Comparison of ENCODE assay signal across 8 cellular contexts in the genomic region with DNA sequence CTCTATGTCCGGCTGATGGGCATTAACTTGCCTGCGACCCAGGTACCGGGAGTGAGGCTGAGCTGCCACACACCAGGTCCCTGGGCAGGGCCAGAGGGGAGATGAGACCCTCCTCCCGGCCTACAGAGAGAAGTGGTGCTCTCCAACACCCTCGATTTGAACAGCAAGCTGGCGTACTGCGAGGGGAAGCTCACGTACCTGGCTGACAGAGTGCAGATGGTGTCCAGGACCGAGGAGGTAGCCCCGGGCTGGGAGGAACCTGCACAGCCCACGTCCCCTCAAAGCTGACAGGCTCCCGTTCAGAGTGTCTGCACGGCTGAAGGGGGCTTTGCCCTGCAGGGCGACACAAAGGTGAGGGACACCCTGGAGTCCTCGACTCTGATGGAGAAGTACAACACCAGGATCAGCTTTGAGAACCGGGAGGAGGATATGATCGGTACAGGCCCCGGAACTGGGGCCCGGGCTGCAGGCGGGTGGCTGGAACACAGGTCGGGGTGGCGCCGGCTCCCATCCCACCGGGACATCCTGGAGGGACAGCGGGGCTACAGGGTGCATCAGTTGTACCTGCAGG. TPM values are rescaled to one million over a fixed set of nuclear protein-coding genes. Genes with fewer than 3 reads are reported as not detected.
A peak's percentile ranks its signal among the peaks of the same experiment; 100 is the strongest.
DNase-seq lines count a peak whose midpoint lies in the region; ATAC-seq and TF ChIP-seq lines count a peak whose summit lies in the region.

No MANE protein-coding gene starts in this region.

- TF ChIP-seq RAD21 in SK-N-SH (IDR thresholded peaks at IDR 0.05; ENCODE audit: low read length) = no peak

- no peaks in the 10 kb centered on the region for H3K9me3 ChIP-seq in SK-N-SH
- no peaks in the 10 kb centered on the region for H3K9me3 ChIP-seq in psoas muscle

- peaks cover 23% of the 10 kb centered on the region for H4K20me1 ChIP-seq in SK-N-SH (ENCODE audit: insufficient read depth)

- intact Hi-C loops in psoas muscle (cut with DNase I) = loop anchor here in 1 of 2 donors (1.0 kb wide), 1 partner anchor 15 kb away; the partner anchor contains the start of gene TMEM141

- ATAC-seq in psoas muscle = peak in 3 of 4 donors; percentile 2 to 6 (median 4)

- no peaks in the 10 kb centered on the region for H3K9me2 ChIP-seq in SK-N-SH

- H3K79me2 ChIP-seq in SK-N-SH (ENCODE audit: insufficient read depth) = peaks cover 38% of the 10 kb centered on the region

- H3K4me1 ChIP-seq in SK-N-SH (ENCODE audit: control insufficient read depth in 1 of 2, insufficient read depth in 2 of 2, low read depth in 1 of 2, low read length in 1 of 2) (peaks cover 20 to 22% of the 10 kb centered on the region in 2 experiments; a peak in 3 of 4 replicates), psoas muscle (peaks cover 36% of the 10 kb centered on the region)

- CTCF ChIA-PET in SK-N-SH (lab: Yijun Ruan, JAX) = interaction anchor here (0.9 to 2.3 kb wide), 7 partner anchors 8 to 222 kb away, joined by 3 to 15 read pairs (median 4); partner anchors contain the start of gene AJM1

- H3K4me2 ChIP-seq in SK-N-SH = peak overlapping the region; percentile 96

- DNase-seq in GM06990 (ENCODE audit: extremely low read depth, insufficient read length) (no peak), SK-N-SH (no peak), fibroblast of the aortic adventitia (ENCODE audit: low read depth) (no peak), psoas muscle (no peak), NCI-H774 (lab: John Stamatoyannopoulos, UW) (no peak), D341Med (ENCODE audit: low spot score) (no peak), T1000 (lab: John Stamatoyannopoulos, UW) (no peak), Kasumi-1 (lab: John Stamatoyannopoulos, UW) (no peak)

- H2AFZ ChIP-seq in SK-N-SH (ENCODE audit: low read depth) = 0 out of 2 replicates have a peak overlapping the region, but pooled peaks have one; percentile 79

- no peaks in the 10 kb centered on the region for H3F3A ChIP-seq in SK-N-SH (replicated peaks; ENCODE audit: insufficient read depth)

- POLR2A ChIA-PET in SK-N-SH (lab: Yijun Ruan, JAX) = interaction anchor here (0.7 to 3.2 kb wide), 4 partner anchors 8 to 41 kb away, joined by 3 to 10 read pairs (median 4); partner anchors contain the start of gene AJM1

- TF ChIP-seq CTCF in GM06990 (IDR thresholded peaks at IDR 0.05; ENCODE audit: insufficient read depth, low read length, poor library complexity, severe bottlenecking) (no peak), SK-N-SH (IDR thresholded peaks at IDR 0.05) (no peak), fibroblast of the aortic adventitia (IDR thresholded peaks at IDR 0.05; ENCODE audit: insufficient read depth, low read length) (no peak), psoas muscle (IDR thresholded peaks at IDR 0.05) (no peak)

- no peak for TF ChIP-seq EP300 in SK-N-SH (IDR thresholded peaks at IDR 0.05; ENCODE audit: borderline replicate concordance in 1 of 2, low read depth in 1 of 2, low read length in 1 of 2)

- WGBS in SK-N-SH (ENCODE audit: low lambda C conversion rate) = 50% methylated on average over 14 of the region's 25 CpGs
- WGBS in psoas muscle, 3 donors = 71 to 78% (median 74%) methylated on average over 25 of the region's 25 CpGs

- H3K4me3 ChIP-seq in GM06990 (replicated peaks; ENCODE audit: low read depth, low read length) (peak overlapping the region; percentile 74), SK-N-SH (ENCODE audit: low read depth in 2 of 2, low read length in 1 of 2) (peak overlapping the region; percentile 79 to 96), fibroblast of the aortic adventitia (ENCODE audit: low read depth, low read length) (peak overlapping the region; percentile 75), psoas muscle (peak overlapping the region; percentile 94)

- peak overlapping the region; percentile 69 for H3K9ac ChIP-seq in SK-N-SH

- no peaks in the 10 kb centered on the region; the same call in none of the 2 replicates for H3K36me3 ChIP-seq in GM06990 (ENCODE audit: control insufficient read depth, insufficient read depth, low read length)
- H3K36me3 ChIP-seq in SK-N-SH (replicated peaks in 1 of 2; ENCODE audit: control insufficient read depth in 1 of 2, insufficient read depth in 2 of 2, low read length in 1 of 2) = peaks cover 8 to 17% of the 10 kb centered on the region in 2 experiments
- H3K36me3 ChIP-seq in psoas muscle (ENCODE audit: insufficient read depth in 1 of 2, low read depth in 1 of 2) = peaks cover 0 to 10% of the 10 kb centered on the region in 2 donors

- no peaks in the 10 kb centered on the region for H3K27me3 ChIP-seq in GM06990 (replicated peaks; ENCODE audit: control insufficient read depth, insufficient read depth, low read length)
- H3K27me3 ChIP-seq in SK-N-SH (ENCODE audit: insufficient read depth) = no peaks in the 10 kb centered on the region
- H3K27me3 ChIP-seq in psoas muscle (ENCODE audit: insufficient read depth in 3 of 3, low read length in 2 of 3) = peaks cover 0 to 2% (median 0%) of the 10 kb centered on the region in 3 donors

- H3K27ac ChIP-seq in SK-N-SH (ENCODE audit: low read depth in 2 of 2, low read length in 1 of 2) (peak overlapping the region in 1 of 2 experiments; percentile 86; a peak in 1 of 4 replicates), psoas muscle (peak overlapping the region; percentile 87)

TF ChIP-seq in SK-N-SH, 30 proteins besides CTCF, POLR2A, EP300 and RAD21:
- TF ChIP-seq NFIC (IDR thresholded peaks at IDR 0.05; ENCODE audit: borderline replicate concordance) = no peak
- TF ChIP-seq USF1 (IDR thresholded peaks at IDR 0.05; ENCODE audit: borderline replicate concordance, low read depth) = no peak

RNA-seq across cellular contexts. Expression of gene RABL6, which starts 1.0 kb away (rescaled TPM):
- polyA plus RNA-seq in SK-N-SH (2012; rRNA removed) (40.0 and 43.6 TPM in 2 replicates), psoas muscle (10 to 100 TPM; 73.0 to 82.5 (median 75.4) TPM)
- polyA plus RNA-seq in SK-N-SH (2012; cell fraction: cytosol; rRNA removed) = 22.2 and 30.4 TPM in 2 replicates
- 73.9 and 90.1 TPM in 2 replicates for polyA plus RNA-seq in SK-N-SH (2012; cell fraction: nucleus; rRNA removed)
- total RNA-seq in fibroblast of the aortic adventitia (ENCODE audit: low replicate concordance) (49.8 and 62.0 TPM in 2 replicates), psoas muscle (10 to 100 TPM; 74.4 to 90.5 (median 88.3) TPM)

RNA-seq across cellular contexts. Expression of gene CCDC183, which starts 10.6 kb away (rescaled TPM):
- polyA plus RNA-seq in SK-N-SH (2012; rRNA removed) (5.3 and 6.8 TPM in 2 replicates), psoas muscle (under 1 TPM in 2 of 3 donors, not detected in 1; 0.03 to 0.08 TPM)
- polyA plus RNA-seq in SK-N-SH (2012; cell fraction: cytosol; rRNA removed) = 0.77 and 1.0 TPM in 2 replicates
- 53.5 and 54.8 TPM in 2 replicates for polyA plus RNA-seq in SK-N-SH (2012; cell fraction: nucleus; rRNA removed)
- total RNA-seq in fibroblast of the aortic adventitia (ENCODE audit: low replicate concordance) (0.16 TPM in 1 of 2 replicates, not detected in the other), psoas muscle (not detected)

RNA-seq across cellular contexts. Expression of gene TMEM141, which starts 15.6 kb away (rescaled TPM):
- polyA plus RNA-seq in SK-N-SH (2012; rRNA removed) = 112 and 135 TPM in 2 replicates
- 72.6 and 115 TPM in 2 replicates for polyA plus RNA-seq in SK-N-SH (2012; cell fraction: cytosol; rRNA removed)
- polyA plus RNA-seq in SK-N-SH (2012; cell fraction: nucleus; rRNA removed) = 60.7 and 63.3 TPM in 2 replicates
- 9.4 and 30.8 TPM in 2 replicates for total RNA-seq in fibroblast of the aortic adventitia (ENCODE audit: low replicate concordance)
- 10 to 100 TPM; 32.0 to 49.1 (median 45.9) TPM for total RNA-seq in psoas muscle
- polyA plus RNA-seq in psoas muscle = 10 to 100 TPM; 49.3 to 89.1 (median 65.1) TPM

RNA-seq across cellular contexts. Expression of gene AJM1, which starts 35.6 kb away (rescaled TPM):
- polyA plus RNA-seq in SK-N-SH (2012; rRNA removed) (2.4 and 2.6 TPM in 2 replicates), psoas muscle (1 to 10 TPM; 1.6 to 2.0 (median 1.7) TPM)
- 0.68 and 1.0 TPM in 2 replicates for polyA plus RNA-seq in SK-N-SH (2012; cell fraction: cytosol; rRNA removed)
- polyA plus RNA-seq in SK-N-SH (2012; cell fraction: nucleus; rRNA removed) = 23.3 and 46.7 TPM in 2 replicates
- total RNA-seq in fibroblast of the aortic adventitia (ENCODE audit: low replicate concordance) (1.1 and 1.3 TPM in 2 replicates), psoas muscle (1 to 10 TPM; 1.3 to 4.9 (median 3.5) TPM)

RNA-seq across cellular contexts. Expression of gene LCN15, which starts 42.4 kb away (rescaled TPM):
- polyA plus RNA-seq in SK-N-SH (2012; rRNA removed) (0.08 TPM in 1 of 2 replicates, not detected in the other), psoas muscle (1 to 10 TPM in 1 of 3 donors, under 1 TPM in 1, not detected in 1; 0.14 to 1.4 TPM)
- not detected in 2 replicates for polyA plus RNA-seq in SK-N-SH (2012; cell fraction: cytosol; rRNA removed)
- polyA plus RNA-seq in SK-N-SH (2012; cell fraction: nucleus; rRNA removed) = 0.04 and 0.06 TPM in 2 replicates
- total RNA-seq in fibroblast of the aortic adventitia (ENCODE audit: low replicate concordance) (not detected in 2 replicates), psoas muscle (under 1 TPM in 1 of 4 donors, not detected in 3; 0.22 TPM)
